ENCODE assay signal across 8 cellular contexts in the genomic region with DNA sequence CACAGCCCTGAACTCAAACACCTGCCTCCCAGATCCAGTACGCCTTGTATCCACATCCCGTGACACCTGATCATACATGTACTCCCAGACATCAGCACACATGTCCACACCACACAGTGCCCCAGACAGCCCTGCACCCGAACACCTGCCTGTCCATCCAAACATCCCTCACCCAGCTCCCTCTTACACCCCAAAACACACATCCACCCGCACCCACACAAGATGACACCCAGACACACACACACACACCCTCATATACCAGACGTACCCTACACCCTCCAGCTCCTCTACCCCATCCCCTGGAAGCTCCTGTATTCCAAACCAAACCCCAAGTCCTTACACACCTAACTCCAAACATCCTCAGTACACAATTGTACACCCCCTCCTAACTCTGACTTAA. TPM values are rescaled to one million over a fixed set of nuclear protein-coding genes. Genes with fewer than 3 reads are reported as not detected.
A peak's percentile ranks its signal among the peaks of the same experiment; 100 is the strongest.
DNase-seq lines count a peak whose midpoint lies in the region; ATAC-seq, FAIRE-seq and TF ChIP-seq lines count a peak whose summit lies in the region.

No MANE protein-coding gene starts in this region.

- H3K4me2 ChIP-seq in endothelial cell of umbilical vein (ENCODE audit: insufficient read depth, low read length): peak overlapping the region; percentile 83

- no peak overlapping the region for H3K27ac ChIP-seq in CD4-positive, CD25-positive, alpha-beta regulatory T cell (ENCODE audit: insufficient read depth, low read length, poor library complexity, severe bottlenecking)
- H3K27ac ChIP-seq in SK-N-MC: no peak overlapping the region
- H3K27ac ChIP-seq in endothelial cell of umbilical vein (ENCODE audit: insufficient read depth, low read depth, low read length): no peak overlapping the region

- H3K27ac Mint-ChIP-seq in CD4-positive, CD25-positive, alpha-beta regulatory T cell: peak overlapping the region; percentile 76 to 92 (median 87)

- peaks cover 5% of the 10 kb centered on the region for H3K27me3 Mint-ChIP-seq in CD4-positive, CD25-positive, alpha-beta regulatory T cell

- H3K36me3 Mint-ChIP-seq in CD4-positive, CD25-positive, alpha-beta regulatory T cell: peaks cover 11% of the 10 kb centered on the region

- H3K9me3 ChIP-seq in CD4-positive, CD25-positive, alpha-beta regulatory T cell (ENCODE audit: control insufficient read depth in 2 of 2, low read length in 2 of 2): no peaks in the 10 kb centered on the region
- H3K9me3 ChIP-seq in SK-N-MC (ENCODE audit: low read depth, low read length): no peaks in the 10 kb centered on the region
- no peaks in the 10 kb centered on the region for H3K9me3 ChIP-seq in endothelial cell of umbilical vein (replicated peaks; ENCODE audit: control insufficient read depth, insufficient read depth, low read length)

- no peak overlapping the region for H3K9ac ChIP-seq in SK-N-MC (ENCODE audit: insufficient read length)
- H3K9ac ChIP-seq in endothelial cell of umbilical vein (replicated peaks; ENCODE audit: extremely low read depth, insufficient read depth, low read length): peak overlapping the region; percentile 73

- peaks cover 6% of the 10 kb centered on the region for H3K79me2 ChIP-seq in endothelial cell of umbilical vein (ENCODE audit: control insufficient read depth, insufficient read depth, low read length)

- H3K4me1 Mint-ChIP-seq in CD4-positive, CD25-positive, alpha-beta regulatory T cell: peaks cover 0 to 35% (median 21%) of the 10 kb centered on the region in 4 donors

- CTCF ChIA-PET in endothelial cell of umbilical vein (lab: Charles Lee): interaction anchor here (1.6 kb wide), 1 partner anchor 14 kb away, joined by 5 read pairs; no protein-coding TSS in a partner anchor

- DNase-seq in CD4-positive, CD25-positive, alpha-beta regulatory T cell: no peak
- DNase-seq in SK-N-MC (ENCODE audit: low read depth, low spot score): no peak
- DNase-seq in endothelial cell of umbilical vein (ENCODE audit: low read depth, low spot score): no peak
- DNase-seq in omental fat pad (ENCODE audit: low spot score): no peak
- DNase-seq in DMS79 (lab: John Stamatoyannopoulos, UW): no peak
- no peak for DNase-seq in RKO (ENCODE audit: low spot score)
- no peak for DNase-seq in H7
- no peak for DNase-seq in NCI-H510A treated with DMSO at 0.1 percent for 48 hours (lab: John Stamatoyannopoulos, UW)

- no peaks in the 10 kb centered on the region for H4K20me1 ChIP-seq in endothelial cell of umbilical vein (replicated peaks; ENCODE audit: control insufficient read depth, extremely low read depth, insufficient read depth, low read length)

- no peaks in the 10 kb centered on the region for H3K36me3 ChIP-seq in CD4-positive, CD25-positive, alpha-beta regulatory T cell (ENCODE audit: control insufficient read depth, insufficient read depth, low read length)
- no peaks in the 10 kb centered on the region for H3K36me3 ChIP-seq in SK-N-MC (ENCODE audit: insufficient read depth, low read length)
- H3K36me3 ChIP-seq in endothelial cell of umbilical vein (ENCODE audit: control insufficient read depth in 2 of 2, extremely low read depth in 1 of 2, insufficient read depth in 2 of 2, low read length in 2 of 2): peaks cover 0 to 2% of the 10 kb centered on the region in 2 experiments
- no peaks in the 10 kb centered on the region for H3K36me3 ChIP-seq in H7 (replicated peaks; ENCODE audit: control insufficient read depth, insufficient read depth, low read length)

- POLR2A ChIA-PET in endothelial cell of umbilical vein (lab: Charles Lee): interaction anchor here (0.7 kb wide), 1 partner anchor 718 kb away, joined by 3 read pairs; no protein-coding TSS in a partner anchor

- no peak for TF ChIP-seq POLR2A in endothelial cell of umbilical vein (IDR thresholded peaks at IDR 0.05; ENCODE audit: low read depth, low read length)

- H3K27me3 ChIP-seq in CD4-positive, CD25-positive, alpha-beta regulatory T cell (ENCODE audit: control insufficient read depth, insufficient read depth, low read length): no peaks in the 10 kb centered on the region
- no peaks in the 10 kb centered on the region for H3K27me3 ChIP-seq in endothelial cell of umbilical vein (ENCODE audit: control insufficient read depth in 2 of 2, insufficient read depth in 2 of 2, low read length in 2 of 2)
- peaks cover 15% of the 10 kb centered on the region for H3K27me3 ChIP-seq in H7 (ENCODE audit: control insufficient read depth, insufficient read depth, low read length)

- FAIRE-seq in endothelial cell of umbilical vein (lab: Jason Lieb, UNC): no peak

- TF ChIP-seq CTCF in endothelial cell of umbilical vein (IDR thresholded peaks at IDR 0.05; ENCODE audit: extremely low read depth in 1 of 2, insufficient read depth in 1 of 2, low read depth in 1 of 2, low read length in 2 of 2): no peak
- TF ChIP-seq CTCF in omental fat pad (IDR thresholded peaks at IDR 0.05): no peak

- BruUV-seq in endothelial cell of umbilical vein (replicated peaks; lab: Mats Ljungman, UMichigan): TSS peak; percentile 5

- dilution Hi-C loops in endothelial cell of umbilical vein (cut with MboI; ENCODE audit: extremely low pct_ligation_motif_present, low sequenced_read_pairs): no loop called here

- H3K9me1 ChIP-seq in endothelial cell of umbilical vein (replicated peaks; ENCODE audit: control insufficient read depth, extremely low read depth, insufficient read depth, low read length): no peaks in the 10 kb centered on the region

- H3K4me3 Mint-ChIP-seq in CD4-positive, CD25-positive, alpha-beta regulatory T cell: peak overlapping the region; percentile 76 to 84 (median 80)

- peaks cover 18% of the 10 kb centered on the region for H3K4me1 ChIP-seq in CD4-positive, CD25-positive, alpha-beta regulatory T cell (ENCODE audit: control insufficient read depth, insufficient read depth, low read length, poor library complexity, severe bottlenecking)
- H3K4me1 ChIP-seq in endothelial cell of umbilical vein (ENCODE audit: control insufficient read depth, extremely low read depth, insufficient read depth, low read length): peaks cover 18% of the 10 kb centered on the region

- peak overlapping the region; percentile 97 for H2AFZ ChIP-seq in endothelial cell of umbilical vein (ENCODE audit: low read depth, low read length)

- intact Hi-C loops in endothelial cell of umbilical vein (cut with micrococcal nuclease): loop anchor here (1.0 kb wide), 2 partner anchors 14 to 38 kb away; a partner anchor contains a TSS

- no peak for ATAC-seq in CD4-positive, CD25-positive, alpha-beta regulatory T cell (ENCODE audit: low read depth in 2 of 2)
- peak; percentile 2 for ATAC-seq in omental fat pad (ENCODE audit: low FRiP score)

- peak overlapping the region; percentile 51 for H3K4me3 ChIP-seq in CD4-positive, CD25-positive, alpha-beta regulatory T cell (ENCODE audit: low read depth, low read length)
- peak overlapping the region; percentile 73 for H3K4me3 ChIP-seq in SK-N-MC
- H3K4me3 ChIP-seq in endothelial cell of umbilical vein (replicated peaks in 1 of 3; ENCODE audit: insufficient read depth in 1 of 3, low read depth in 1 of 3, low read length in 3 of 3): peak overlapping the region; percentile 60 to 65 (median 62)
- no peak overlapping the region for H3K4me3 ChIP-seq in H7 (ENCODE audit: insufficient read depth, low read depth, low read length)

- peaks cover 0 to 2% (median 0%) of the 10 kb centered on the region in 7 donors for H3K9me3 Mint-ChIP-seq in CD4-positive, CD25-positive, alpha-beta regulatory T cell

RNA-seq across cellular contexts. Expression of a gene that starts 0.7 kb away (rescaled TPM):
- 4.9 TPM for total RNA-seq in CD4-positive, CD25-positive, alpha-beta regulatory T cell
- 10 to 100 TPM in 1 of 4 donors, 1 to 10 TPM in 3; 4.5 to 13.7 (median 7.7) TPM for polyA plus RNA-seq in CD4-positive, CD25-positive, alpha-beta regulatory T cell
- total RNA-seq in endothelial cell of umbilical vein (23.5 and 25.7 TPM in 2 replicates), omental fat pad (100 to 1,000 TPM in 1 of 4 donors, 10 to 100 TPM in 3; 50.9 to 180 (median 77.6) TPM)
- 24.4 and 28.4 TPM in 2 replicates for polyA plus RNA-seq in endothelial cell of umbilical vein
- polyA plus RNA-seq in endothelial cell of umbilical vein (2011; cell fraction: cytosol; rRNA removed): 27.5 and 32.0 TPM in 2 replicates
- polyA plus RNA-seq in endothelial cell of umbilical vein (2011; cell fraction: nucleus; rRNA removed): 23.2 and 25.2 TPM in 2 replicates
- polyA plus RNA-seq in endothelial cell of umbilical vein (2012): 21.5 and 22.5 TPM in 2 replicates
- polyA minus RNA-seq in endothelial cell of umbilical vein: 15.4 and 16.6 TPM in 2 replicates
- 2.2 TPM for polyA minus RNA-seq in endothelial cell of umbilical vein (2011; cell fraction: cytosol; rRNA and poly(A)+ RNA removed)
- 5.2 and 8.0 TPM in 2 replicates for polyA minus RNA-seq in endothelial cell of umbilical vein (2011; cell fraction: nucleus; rRNA and poly(A)+ RNA removed)
- total RNA-seq in H7 (2014; rRNA removed; shearing (Covaris generic)): 5.1 and 10.7 TPM in 2 replicates

RNA-seq across cellular contexts. Expression of a gene that starts 19.3 kb away (rescaled TPM):
- total RNA-seq in CD4-positive, CD25-positive, alpha-beta regulatory T cell: 26.3 TPM
- 10 to 100 TPM; 21.8 to 30.2 (median 26.7) TPM for polyA plus RNA-seq in CD4-positive, CD25-positive, alpha-beta regulatory T cell
- total RNA-seq in endothelial cell of umbilical vein (24.1 and 27.2 TPM in 2 replicates), omental fat pad (10 to 100 TPM; 15.6 to 27.1 (median 19.5) TPM)
- polyA plus RNA-seq in endothelial cell of umbilical vein: 32.1 and 36.2 TPM in 2 replicates
- polyA plus RNA-seq in endothelial cell of umbilical vein (2011; cell fraction: cytosol; rRNA removed): 25.8 and 27.0 TPM in 2 replicates
- 36.0 and 36.3 TPM in 2 replicates for polyA plus RNA-seq in endothelial cell of umbilical vein (2011; cell fraction: nucleus; rRNA removed)
- polyA plus RNA-seq in endothelial cell of umbilical vein (2012): 14.5 and 19.7 TPM in 2 replicates
- polyA minus RNA-seq in endothelial cell of umbilical vein: 49.9 and 61.9 TPM in 2 replicates
- 25.4 TPM for polyA minus RNA-seq in endothelial cell of umbilical vein (2011; cell fraction: cytosol; rRNA and poly(A)+ RNA removed)
- polyA minus RNA-seq in endothelial cell of umbilical vein (2011; cell fraction: nucleus; rRNA and poly(A)+ RNA removed): 37.2 and 41.7 TPM in 2 replicates
- total RNA-seq in H7 (2014; rRNA removed; shearing (Covaris generic)): 17.7 and 29.3 TPM in 2 replicates

RNA-seq across cellular contexts. Expression of a gene that starts 23.3 kb away (rescaled TPM):
- total RNA-seq in CD4-positive, CD25-positive, alpha-beta regulatory T cell: 44.7 TPM
- polyA plus RNA-seq in CD4-positive, CD25-positive, alpha-beta regulatory T cell: 10 to 100 TPM; 50.2 to 69.0 (median 60.5) TPM
- total RNA-seq in endothelial cell of umbilical vein (31.0 and 31.3 TPM in 2 replicates), omental fat pad (10 to 100 TPM; 45.0 to 61.1 (median 52.2) TPM)
- polyA plus RNA-seq in endothelial cell of umbilical vein: 27.8 and 29.6 TPM in 2 replicates
- 31.2 and 37.0 TPM in 2 replicates for polyA plus RNA-seq in endothelial cell of umbilical vein (2011; cell fraction: cytosol; rRNA removed)
- 20.8 and 21.0 TPM in 2 replicates for polyA plus RNA-seq in endothelial cell of umbilical vein (2011; cell fraction: nucleus; rRNA removed)
- 20.0 and 24.6 TPM in 2 replicates for polyA plus RNA-seq in endothelial cell of umbilical vein (2012)
- polyA minus RNA-seq in endothelial cell of umbilical vein: 20.5 and 20.7 TPM in 2 replicates
- polyA minus RNA-seq in endothelial cell of umbilical vein (2011; cell fraction: cytosol; rRNA and poly(A)+ RNA removed): 25.8 TPM
- 8.2 and 8.4 TPM in 2 replicates for polyA minus RNA-seq in endothelial cell of umbilical vein (2011; cell fraction: nucleus; rRNA and poly(A)+ RNA removed)
- total RNA-seq in H7 (2014; rRNA removed; shearing (Covaris generic)): 76.0 and 79.6 TPM in 2 replicates

RNA-seq across cellular contexts. Expression of a gene that starts 23.9 kb away (rescaled TPM):
- 203 TPM for total RNA-seq in CD4-positive, CD25-positive, alpha-beta regulatory T cell
- 100 to 1,000 TPM; 294 to 384 (median 336) TPM for polyA plus RNA-seq in CD4-positive, CD25-positive, alpha-beta regulatory T cell
- 197 TPM in 2 replicates for total RNA-seq in endothelial cell of umbilical vein
- polyA plus RNA-seq in endothelial cell of umbilical vein: 181 and 217 TPM in 2 replicates
- polyA plus RNA-seq in endothelial cell of umbilical vein (2011; cell fraction: cytosol; rRNA removed): 216 and 218 TPM in 2 replicates
- polyA plus RNA-seq in endothelial cell of umbilical vein (2011; cell fraction: nucleus; rRNA removed): 102 and 119 TPM in 2 replicates
- polyA plus RNA-seq in endothelial cell of umbilical vein (2012): 138 and 169 TPM in 2 replicates
- 157 and 160 TPM in 2 replicates for polyA minus RNA-seq in endothelial cell of umbilical vein
- 112 TPM for polyA minus RNA-seq in endothelial cell of umbilical vein (2011; cell fraction: cytosol; rRNA and poly(A)+ RNA removed)
- 71.5 and 76.3 TPM in 2 replicates for polyA minus RNA-seq in endothelial cell of umbilical vein (2011; cell fraction: nucleus; rRNA and poly(A)+ RNA removed)
- 100 to 1,000 TPM in 3 of 4 donors, 10 to 100 TPM in 1; 99.0 to 141 (median 122) TPM for total RNA-seq in omental fat pad
- 207 and 239 TPM in 2 replicates for total RNA-seq in H7 (2014; rRNA removed; shearing (Covaris generic))

RNA-seq across cellular contexts. Expression of a gene that starts 37.5 kb away (rescaled TPM):
- total RNA-seq in CD4-positive, CD25-positive, alpha-beta regulatory T cell: 41.2 TPM
- polyA plus RNA-seq in CD4-positive, CD25-positive, alpha-beta regulatory T cell: 10 to 100 TPM in 2 of 4 donors, 1 to 10 TPM in 2; 6.7 to 12.1 (median 9.2) TPM
- 23.2 and 26.2 TPM in 2 replicates for total RNA-seq in endothelial cell of umbilical vein
- polyA plus RNA-seq in endothelial cell of umbilical vein: 12.5 and 13.8 TPM in 2 replicates
- polyA plus RNA-seq in endothelial cell of umbilical vein (2011; cell fraction: cytosol; rRNA removed): 12.4 and 13.7 TPM in 2 replicates
- polyA plus RNA-seq in endothelial cell of umbilical vein (2011; cell fraction: nucleus; rRNA removed): 34.9 and 37.8 TPM in 2 replicates
- polyA plus RNA-seq in endothelial cell of umbilical vein (2012): 12.4 and 13.5 TPM in 2 replicates
- 18.6 and 18.7 TPM in 2 replicates for polyA minus RNA-seq in endothelial cell of umbilical vein
- polyA minus RNA-seq in endothelial cell of umbilical vein (2011; cell fraction: cytosol; rRNA and poly(A)+ RNA removed): 13.8 TPM
- polyA minus RNA-seq in endothelial cell of umbilical vein (2011; cell fraction: nucleus; rRNA and poly(A)+ RNA removed): 15.6 and 22.6 TPM in 2 replicates
- total RNA-seq in omental fat pad: 10 to 100 TPM; 15.6 to 35.7 (median 17.8) TPM
- total RNA-seq in H7 (2014; rRNA removed; shearing (Covaris generic)): 21.1 and 24.0 TPM in 2 replicates
